Comparison of ENCODE assay signal across 1 cellular context in the genomic region with DNA sequence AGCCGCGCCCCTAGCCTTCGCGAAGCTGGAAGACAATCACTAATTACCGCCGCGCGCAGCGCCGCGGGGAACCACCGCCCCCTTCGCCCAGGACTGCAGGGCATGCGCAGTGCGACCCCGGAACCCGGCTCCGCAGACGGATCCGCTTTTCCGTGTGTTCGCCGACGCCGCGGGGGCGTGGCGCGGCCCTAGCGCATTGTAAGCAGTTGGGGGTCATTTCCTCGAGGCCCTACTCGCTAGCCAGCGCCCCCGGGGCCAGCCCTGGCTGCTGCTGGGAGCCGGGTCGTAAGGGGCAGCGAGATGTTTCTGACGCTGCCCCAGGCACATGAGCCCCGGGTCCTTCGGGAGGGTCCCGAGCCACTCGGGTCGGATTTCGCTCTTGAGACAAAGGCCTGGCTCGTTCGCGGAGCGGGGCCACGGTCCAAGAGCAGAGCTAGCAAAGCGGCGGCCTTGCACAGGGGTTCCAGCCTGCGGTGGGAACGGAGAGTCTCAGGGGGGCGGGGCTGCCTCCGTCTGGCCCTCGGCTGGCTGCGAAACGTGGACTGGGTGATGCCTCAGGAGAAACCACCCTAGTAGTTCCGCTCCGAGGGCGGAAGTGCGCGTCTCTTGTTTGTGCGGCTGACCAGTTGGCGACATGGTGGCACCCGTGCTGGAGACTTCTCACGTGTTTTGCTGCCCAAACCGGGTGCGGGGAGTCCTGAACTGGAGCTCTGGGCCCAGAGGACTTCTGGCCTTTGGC.
TF ChIP-seq lines count a peak whose summit lies in the region.

A gene with protein sequence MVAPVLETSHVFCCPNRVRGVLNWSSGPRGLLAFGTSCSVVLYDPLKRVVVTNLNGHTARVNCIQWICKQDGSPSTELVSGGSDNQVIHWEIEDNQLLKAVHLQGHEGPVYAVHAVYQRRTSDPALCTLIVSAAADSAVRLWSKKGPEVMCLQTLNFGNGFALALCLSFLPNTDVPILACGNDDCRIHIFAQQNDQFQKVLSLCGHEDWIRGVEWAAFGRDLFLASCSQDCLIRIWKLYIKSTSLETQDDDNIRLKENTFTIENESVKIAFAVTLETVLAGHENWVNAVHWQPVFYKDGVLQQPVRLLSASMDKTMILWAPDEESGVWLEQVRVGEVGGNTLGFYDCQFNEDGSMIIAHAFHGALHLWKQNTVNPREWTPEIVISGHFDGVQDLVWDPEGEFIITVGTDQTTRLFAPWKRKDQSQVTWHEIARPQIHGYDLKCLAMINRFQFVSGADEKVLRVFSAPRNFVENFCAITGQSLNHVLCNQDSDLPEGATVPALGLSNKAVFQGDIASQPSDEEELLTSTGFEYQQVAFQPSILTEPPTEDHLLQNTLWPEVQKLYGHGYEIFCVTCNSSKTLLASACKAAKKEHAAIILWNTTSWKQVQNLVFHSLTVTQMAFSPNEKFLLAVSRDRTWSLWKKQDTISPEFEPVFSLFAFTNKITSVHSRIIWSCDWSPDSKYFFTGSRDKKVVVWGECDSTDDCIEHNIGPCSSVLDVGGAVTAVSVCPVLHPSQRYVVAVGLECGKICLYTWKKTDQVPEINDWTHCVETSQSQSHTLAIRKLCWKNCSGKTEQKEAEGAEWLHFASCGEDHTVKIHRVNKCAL (plus strand): TSS at position 600 of the 739 bp plus-strand sequence. CDS start 35 bp downstream, at position 635.
A gene with protein sequence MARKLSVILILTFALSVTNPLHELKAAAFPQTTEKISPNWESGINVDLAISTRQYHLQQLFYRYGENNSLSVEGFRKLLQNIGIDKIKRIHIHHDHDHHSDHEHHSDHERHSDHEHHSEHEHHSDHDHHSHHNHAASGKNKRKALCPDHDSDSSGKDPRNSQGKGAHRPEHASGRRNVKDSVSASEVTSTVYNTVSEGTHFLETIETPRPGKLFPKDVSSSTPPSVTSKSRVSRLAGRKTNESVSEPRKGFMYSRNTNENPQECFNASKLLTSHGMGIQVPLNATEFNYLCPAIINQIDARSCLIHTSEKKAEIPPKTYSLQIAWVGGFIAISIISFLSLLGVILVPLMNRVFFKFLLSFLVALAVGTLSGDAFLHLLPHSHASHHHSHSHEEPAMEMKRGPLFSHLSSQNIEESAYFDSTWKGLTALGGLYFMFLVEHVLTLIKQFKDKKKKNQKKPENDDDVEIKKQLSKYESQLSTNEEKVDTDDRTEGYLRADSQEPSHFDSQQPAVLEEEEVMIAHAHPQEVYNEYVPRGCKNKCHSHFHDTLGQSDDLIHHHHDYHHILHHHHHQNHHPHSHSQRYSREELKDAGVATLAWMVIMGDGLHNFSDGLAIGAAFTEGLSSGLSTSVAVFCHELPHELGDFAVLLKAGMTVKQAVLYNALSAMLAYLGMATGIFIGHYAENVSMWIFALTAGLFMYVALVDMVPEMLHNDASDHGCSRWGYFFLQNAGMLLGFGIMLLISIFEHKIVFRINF (minus strand): TSS at position 41 of the 739 bp plus-strand sequence. CDS start 2,333 bp downstream, outside the sequence.

TF ChIP-seq in WTC11, 78 proteins besides CTCF, POLR2A, EP300 and RAD21 (continued from another document and continues in another):
- TF ChIP-seq, protein P1, sequence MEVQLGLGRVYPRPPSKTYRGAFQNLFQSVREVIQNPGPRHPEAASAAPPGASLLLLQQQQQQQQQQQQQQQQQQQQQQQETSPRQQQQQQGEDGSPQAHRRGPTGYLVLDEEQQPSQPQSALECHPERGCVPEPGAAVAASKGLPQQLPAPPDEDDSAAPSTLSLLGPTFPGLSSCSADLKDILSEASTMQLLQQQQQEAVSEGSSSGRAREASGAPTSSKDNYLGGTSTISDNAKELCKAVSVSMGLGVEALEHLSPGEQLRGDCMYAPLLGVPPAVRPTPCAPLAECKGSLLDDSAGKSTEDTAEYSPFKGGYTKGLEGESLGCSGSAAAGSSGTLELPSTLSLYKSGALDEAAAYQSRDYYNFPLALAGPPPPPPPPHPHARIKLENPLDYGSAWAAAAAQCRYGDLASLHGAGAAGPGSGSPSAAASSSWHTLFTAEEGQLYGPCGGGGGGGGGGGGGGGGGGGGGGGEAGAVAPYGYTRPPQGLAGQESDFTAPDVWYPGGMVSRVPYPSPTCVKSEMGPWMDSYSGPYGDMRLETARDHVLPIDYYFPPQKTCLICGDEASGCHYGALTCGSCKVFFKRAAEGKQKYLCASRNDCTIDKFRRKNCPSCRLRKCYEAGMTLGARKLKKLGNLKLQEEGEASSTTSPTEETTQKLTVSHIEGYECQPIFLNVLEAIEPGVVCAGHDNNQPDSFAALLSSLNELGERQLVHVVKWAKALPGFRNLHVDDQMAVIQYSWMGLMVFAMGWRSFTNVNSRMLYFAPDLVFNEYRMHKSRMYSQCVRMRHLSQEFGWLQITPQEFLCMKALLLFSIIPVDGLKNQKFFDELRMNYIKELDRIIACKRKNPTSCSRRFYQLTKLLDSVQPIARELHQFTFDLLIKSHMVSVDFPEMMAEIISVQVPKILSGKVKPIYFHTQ (CRISPR knock-in tag; IDR thresholded peaks at IDR 0.05) = no peak
- TF ChIP-seq ZNF396 (CRISPR knock-in tag; IDR thresholded peaks at IDR 0.05; ENCODE audit: borderline replicate concordance) (no peak), EMX1 (CRISPR knock-in tag; IDR thresholded peaks at IDR 0.05) (no peak), SP1 (CRISPR knock-in tag; conservative IDR thresholded peaks at IDR 0.05) (peak; percentile 88), KAT7 (CRISPR knock-in tag; IDR thresholded peaks at IDR 0.05; ENCODE audit: borderline replicate concordance) (peak; percentile 40; the same call in 1 of the 2 replicates), ZNF219 (CRISPR knock-in tag; IDR thresholded peaks at IDR 0.05; ENCODE audit: borderline replicate concordance) (no peak), OVOL2 (CRISPR knock-in tag; IDR thresholded peaks at IDR 0.05; ENCODE audit: borderline replicate concordance) (no peak), NR2C2 (CRISPR knock-in tag; IDR thresholded peaks at IDR 0.05) (no peak), NFYB (CRISPR knock-in tag; conservative IDR thresholded peaks at IDR 0.05; ENCODE audit: low read depth) (no peak; the same call in 1 of the 2 replicates), ZNF317 (CRISPR knock-in tag; IDR thresholded peaks at IDR 0.05; ENCODE audit: borderline replicate concordance, low read depth) (no peak), IRF2 (CRISPR knock-in tag; IDR thresholded peaks at IDR 0.05; ENCODE audit: borderline replicate concordance, low read depth) (no peak), RELA (CRISPR knock-in tag; IDR thresholded peaks at IDR 0.05; ENCODE audit: borderline replicate concordance) (0 out of 2 replicates have a peak, but pooled peaks have one; percentile 48), NFATC4 (CRISPR knock-in tag; IDR thresholded peaks at IDR 0.05) (no peak), SMAD3 (CRISPR knock-in tag; IDR thresholded peaks at IDR 0.05; ENCODE audit: borderline replicate concordance) (peak; percentile 9; the same call in 1 of the 2 replicates), GABPB1 (CRISPR knock-in tag; IDR thresholded peaks at IDR 0.05) (peak; percentile 63), CREB1 (CRISPR knock-in tag; IDR thresholded peaks at IDR 0.05) (0 out of 2 replicates have a peak, but pooled peaks have one; percentile 35), ETV6 (CRISPR knock-in tag; IDR thresholded peaks at IDR 0.05) (no peak), ZNF423 (CRISPR knock-in tag; IDR thresholded peaks at IDR 0.05) (no peak), CREM (CRISPR knock-in tag; IDR thresholded peaks at IDR 0.05) (0 out of 2 replicates have a peak, but pooled peaks have one; percentile 67)
- TF ChIP-seq, protein P2, sequence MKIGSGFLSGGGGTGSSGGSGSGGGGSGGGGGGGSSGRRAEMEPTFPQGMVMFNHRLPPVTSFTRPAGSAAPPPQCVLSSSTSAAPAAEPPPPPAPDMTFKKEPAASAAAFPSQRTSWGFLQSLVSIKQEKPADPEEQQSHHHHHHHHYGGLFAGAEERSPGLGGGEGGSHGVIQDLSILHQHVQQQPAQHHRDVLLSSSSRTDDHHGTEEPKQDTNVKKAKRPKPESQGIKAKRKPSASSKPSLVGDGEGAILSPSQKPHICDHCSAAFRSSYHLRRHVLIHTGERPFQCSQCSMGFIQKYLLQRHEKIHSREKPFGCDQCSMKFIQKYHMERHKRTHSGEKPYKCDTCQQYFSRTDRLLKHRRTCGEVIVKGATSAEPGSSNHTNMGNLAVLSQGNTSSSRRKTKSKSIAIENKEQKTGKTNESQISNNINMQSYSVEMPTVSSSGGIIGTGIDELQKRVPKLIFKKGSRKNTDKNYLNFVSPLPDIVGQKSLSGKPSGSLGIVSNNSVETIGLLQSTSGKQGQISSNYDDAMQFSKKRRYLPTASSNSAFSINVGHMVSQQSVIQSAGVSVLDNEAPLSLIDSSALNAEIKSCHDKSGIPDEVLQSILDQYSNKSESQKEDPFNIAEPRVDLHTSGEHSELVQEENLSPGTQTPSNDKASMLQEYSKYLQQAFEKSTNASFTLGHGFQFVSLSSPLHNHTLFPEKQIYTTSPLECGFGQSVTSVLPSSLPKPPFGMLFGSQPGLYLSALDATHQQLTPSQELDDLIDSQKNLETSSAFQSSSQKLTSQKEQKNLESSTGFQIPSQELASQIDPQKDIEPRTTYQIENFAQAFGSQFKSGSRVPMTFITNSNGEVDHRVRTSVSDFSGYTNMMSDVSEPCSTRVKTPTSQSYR (CRISPR knock-in tag; IDR thresholded peaks at IDR 0.05) = no peak
- TF ChIP-seq, protein P3, sequence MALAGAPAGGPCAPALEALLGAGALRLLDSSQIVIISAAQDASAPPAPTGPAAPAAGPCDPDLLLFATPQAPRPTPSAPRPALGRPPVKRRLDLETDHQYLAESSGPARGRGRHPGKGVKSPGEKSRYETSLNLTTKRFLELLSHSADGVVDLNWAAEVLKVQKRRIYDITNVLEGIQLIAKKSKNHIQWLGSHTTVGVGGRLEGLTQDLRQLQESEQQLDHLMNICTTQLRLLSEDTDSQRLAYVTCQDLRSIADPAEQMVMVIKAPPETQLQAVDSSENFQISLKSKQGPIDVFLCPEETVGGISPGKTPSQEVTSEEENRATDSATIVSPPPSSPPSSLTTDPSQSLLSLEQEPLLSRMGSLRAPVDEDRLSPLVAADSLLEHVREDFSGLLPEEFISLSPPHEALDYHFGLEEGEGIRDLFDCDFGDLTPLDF (CRISPR knock-in tag; IDR thresholded peaks at IDR 0.05) = no peak
- TF ChIP-seq, protein P4, sequence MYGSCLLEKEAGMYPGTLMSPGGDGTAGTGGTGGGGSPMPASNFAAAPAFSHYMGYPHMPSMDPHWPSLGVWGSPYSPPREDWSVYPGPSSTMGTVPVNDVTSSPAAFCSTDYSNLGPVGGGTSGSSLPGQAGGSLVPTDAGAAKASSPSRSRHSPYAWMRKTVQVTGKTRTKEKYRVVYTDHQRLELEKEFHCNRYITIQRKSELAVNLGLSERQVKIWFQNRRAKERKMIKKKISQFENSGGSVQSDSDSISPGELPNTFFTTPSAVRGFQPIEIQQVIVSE (CRISPR knock-in tag; IDR thresholded peaks at IDR 0.05; ENCODE audit: borderline replicate concordance) = no peak
- TF ChIP-seq, protein P5, sequence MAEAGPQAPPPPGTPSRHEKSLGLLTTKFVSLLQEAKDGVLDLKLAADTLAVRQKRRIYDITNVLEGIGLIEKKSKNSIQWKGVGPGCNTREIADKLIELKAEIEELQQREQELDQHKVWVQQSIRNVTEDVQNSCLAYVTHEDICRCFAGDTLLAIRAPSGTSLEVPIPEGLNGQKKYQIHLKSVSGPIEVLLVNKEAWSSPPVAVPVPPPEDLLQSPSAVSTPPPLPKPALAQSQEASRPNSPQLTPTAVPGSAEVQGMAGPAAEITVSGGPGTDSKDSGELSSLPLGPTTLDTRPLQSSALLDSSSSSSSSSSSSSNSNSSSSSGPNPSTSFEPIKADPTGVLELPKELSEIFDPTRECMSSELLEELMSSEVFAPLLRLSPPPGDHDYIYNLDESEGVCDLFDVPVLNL (CRISPR knock-in tag; IDR thresholded peaks at IDR 0.05; ENCODE audit: borderline replicate concordance, low read depth) = peak; percentile 15; the same call in 1 of the 2 replicates
- TF ChIP-seq, protein P6, sequence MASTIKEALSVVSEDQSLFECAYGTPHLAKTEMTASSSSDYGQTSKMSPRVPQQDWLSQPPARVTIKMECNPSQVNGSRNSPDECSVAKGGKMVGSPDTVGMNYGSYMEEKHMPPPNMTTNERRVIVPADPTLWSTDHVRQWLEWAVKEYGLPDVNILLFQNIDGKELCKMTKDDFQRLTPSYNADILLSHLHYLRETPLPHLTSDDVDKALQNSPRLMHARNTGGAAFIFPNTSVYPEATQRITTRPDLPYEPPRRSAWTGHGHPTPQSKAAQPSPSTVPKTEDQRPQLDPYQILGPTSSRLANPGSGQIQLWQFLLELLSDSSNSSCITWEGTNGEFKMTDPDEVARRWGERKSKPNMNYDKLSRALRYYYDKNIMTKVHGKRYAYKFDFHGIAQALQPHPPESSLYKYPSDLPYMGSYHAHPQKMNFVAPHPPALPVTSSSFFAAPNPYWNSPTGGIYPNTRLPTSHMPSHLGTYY (CRISPR knock-in tag; IDR thresholded peaks at IDR 0.05) = no peak
- TF ChIP-seq, protein P7, sequence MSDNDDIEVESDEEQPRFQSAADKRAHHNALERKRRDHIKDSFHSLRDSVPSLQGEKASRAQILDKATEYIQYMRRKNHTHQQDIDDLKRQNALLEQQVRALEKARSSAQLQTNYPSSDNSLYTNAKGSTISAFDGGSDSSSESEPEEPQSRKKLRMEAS (CRISPR knock-in tag; IDR thresholded peaks at IDR 0.05) = peak; percentile 95
- TF ChIP-seq, protein P8, sequence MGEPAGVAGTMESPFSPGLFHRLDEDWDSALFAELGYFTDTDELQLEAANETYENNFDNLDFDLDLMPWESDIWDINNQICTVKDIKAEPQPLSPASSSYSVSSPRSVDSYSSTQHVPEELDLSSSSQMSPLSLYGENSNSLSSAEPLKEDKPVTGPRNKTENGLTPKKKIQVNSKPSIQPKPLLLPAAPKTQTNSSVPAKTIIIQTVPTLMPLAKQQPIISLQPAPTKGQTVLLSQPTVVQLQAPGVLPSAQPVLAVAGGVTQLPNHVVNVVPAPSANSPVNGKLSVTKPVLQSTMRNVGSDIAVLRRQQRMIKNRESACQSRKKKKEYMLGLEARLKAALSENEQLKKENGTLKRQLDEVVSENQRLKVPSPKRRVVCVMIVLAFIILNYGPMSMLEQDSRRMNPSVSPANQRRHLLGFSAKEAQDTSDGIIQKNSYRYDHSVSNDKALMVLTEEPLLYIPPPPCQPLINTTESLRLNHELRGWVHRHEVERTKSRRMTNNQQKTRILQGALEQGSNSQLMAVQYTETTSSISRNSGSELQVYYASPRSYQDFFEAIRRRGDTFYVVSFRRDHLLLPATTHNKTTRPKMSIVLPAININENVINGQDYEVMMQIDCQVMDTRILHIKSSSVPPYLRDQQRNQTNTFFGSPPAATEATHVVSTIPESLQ (CRISPR knock-in tag; IDR thresholded peaks at IDR 0.05) = no peak
- TF ChIP-seq, protein P9, sequence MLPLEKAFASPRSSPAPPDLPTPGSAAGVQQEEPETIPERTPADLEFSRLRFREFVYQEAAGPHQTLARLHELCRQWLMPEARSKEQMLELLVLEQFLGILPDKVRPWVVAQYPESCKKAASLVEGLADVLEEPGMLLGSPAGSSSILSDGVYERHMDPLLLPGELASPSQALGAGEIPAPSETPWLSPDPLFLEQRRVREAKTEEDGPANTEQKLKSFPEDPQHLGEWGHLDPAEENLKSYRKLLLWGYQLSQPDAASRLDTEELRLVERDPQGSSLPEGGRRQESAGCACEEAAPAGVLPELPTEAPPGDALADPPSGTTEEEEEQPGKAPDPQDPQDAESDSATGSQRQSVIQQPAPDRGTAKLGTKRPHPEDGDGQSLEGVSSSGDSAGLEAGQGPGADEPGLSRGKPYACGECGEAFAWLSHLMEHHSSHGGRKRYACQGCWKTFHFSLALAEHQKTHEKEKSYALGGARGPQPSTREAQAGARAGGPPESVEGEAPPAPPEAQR (CRISPR knock-in tag; IDR thresholded peaks at IDR 0.05) = no peak
- TF ChIP-seq, protein P10, sequence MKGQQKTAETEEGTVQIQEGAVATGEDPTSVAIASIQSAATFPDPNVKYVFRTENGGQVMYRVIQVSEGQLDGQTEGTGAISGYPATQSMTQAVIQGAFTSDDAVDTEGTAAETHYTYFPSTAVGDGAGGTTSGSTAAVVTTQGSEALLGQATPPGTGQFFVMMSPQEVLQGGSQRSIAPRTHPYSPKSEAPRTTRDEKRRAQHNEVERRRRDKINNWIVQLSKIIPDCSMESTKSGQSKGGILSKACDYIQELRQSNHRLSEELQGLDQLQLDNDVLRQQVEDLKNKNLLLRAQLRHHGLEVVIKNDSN (CRISPR knock-in tag; IDR thresholded peaks at IDR 0.05) = peak; percentile 39
